In genomic region chr5:180352116-180352975, GRCh38 we compare ENCODE assay signal across 8 cellular contexts. TPM values are rescaled to one million over a fixed set of nuclear protein-coding genes. Genes with fewer than 3 reads are reported as not detected.
DNase-seq lines count a peak whose midpoint lies in the region; ATAC-seq and TF ChIP-seq lines count a peak whose summit lies in the region.

No MANE protein-coding gene starts in this region.

- in situ Hi-C loops in HAP-1 (cut with MboI; ENCODE audit: low sequenced_read_pairs): no loop called here

- TF ChIP-seq CTCF in WTC11 (IDR thresholded peaks at IDR 0.05) (no peak), cardiac muscle cell (IDR thresholded peaks at IDR 0.05; ENCODE audit: low read depth, low read length) (peak; percentile 16), RWPE1 (conservative IDR thresholded peaks at IDR 0.05; ENCODE audit: low read depth) (no peak)

- 0 out of 2 replicates have a peak overlapping the region, but pooled peaks have one; percentile 32 for H3K27ac Mint-ChIP-seq in WTC11

- no peaks in the 10 kb centered on the region for H3K9me3 ChIP-seq in HAP-1
- H3K9me3 ChIP-seq in cardiac muscle cell (ENCODE audit: low read depth): no peaks in the 10 kb centered on the region

- ATAC-seq in WTC11: no peak
- no peak for ATAC-seq in GM18868 (IDR thresholded peaks at IDR 0.05; ENCODE audit: unreplicated experiment)

- peak overlapping the region; percentile 89 for H3K4me3 Mint-ChIP-seq in WTC11

- H3K27me3 ChIP-seq in HAP-1 (ENCODE audit: low read depth) (no peaks in the 10 kb centered on the region), cardiac muscle cell (peaks cover 10% of the 10 kb centered on the region)

- peaks cover 51% of the 10 kb centered on the region for H3K4me1 Mint-ChIP-seq in WTC11

- peaks cover 25% of the 10 kb centered on the region for H3K27me3 Mint-ChIP-seq in WTC11 (ENCODE audit: low read depth)

- H3K9me3 Mint-ChIP-seq in WTC11: no peaks in the 10 kb centered on the region

- POLR2A ChIA-PET in WTC11 (lab: Charles Lee): interaction anchor here (0.7 to 2.0 kb wide), 3 partner anchors 10 to 133 kb away, joined by 4 to 8 read pairs (median 6); no protein-coding TSS in a partner anchor
- POLR2A ChIA-PET in RWPE1 (lab: Yijun Ruan, JAX; ENCODE audit: low non-redundant PET): no interaction called here

- CTCF ChIA-PET in WTC11 (lab: Charles Lee): interaction anchor here (0.6 to 2.9 kb wide), 8 partner anchors 9 to 88 kb away, joined by 3 to 18 read pairs (median 5); no protein-coding TSS in a partner anchor
- CTCF ChIA-PET in RWPE1 (lab: Yijun Ruan, JAX): interaction anchor here (0.7 to 1.2 kb wide), 2 partner anchors 118 to 144 kb away, joined by 3 read pairs; partner anchors contain the start of gene RASGEF1C

- peak overlapping the region; percentile 62 for H3K27ac ChIP-seq in cardiac muscle cell
- no peak overlapping the region for H3K27ac ChIP-seq in RWPE1

- H3K4me1 ChIP-seq in HAP-1: peaks cover 6% of the 10 kb centered on the region; the same call in 1 of the 2 replicates
- peaks cover 30% of the 10 kb centered on the region for H3K4me1 ChIP-seq in cardiac muscle cell (ENCODE audit: low read depth)

- peak; percentile 7 to 49 for DNase-seq in HAP-1 (ENCODE audit: low spot score in 2 of 2)
- DNase-seq in WTC11 (ENCODE audit: low spot score): no peak
- peak; percentile 46 to 53 for DNase-seq in cardiac muscle cell (ENCODE audit: low read depth in 1 of 2, low spot score in 1 of 2)
- peak; percentile 7 for DNase-seq in renal cortical epithelial cell (ENCODE audit: low read depth)
- DNase-seq in NCI-H82 treated with DMSO at 0.1 percent for 48 hours (lab: John Stamatoyannopoulos, UW; ENCODE audit: unreplicated experiment): no peak
- DNase-seq in RWPE1 (ENCODE audit: low spot score): no peak
- DNase-seq in NCI-H1417 treated with DMSO at 0.1 percent for 48 hours (lab: John Stamatoyannopoulos, UW): no peak

- H3K4me3 ChIP-seq in HAP-1 (peak overlapping the region; percentile 66), cardiac muscle cell (peak overlapping the region; percentile 89)

- H3K36me3 ChIP-seq in HAP-1 (replicated peaks): no peaks in the 10 kb centered on the region
- H3K36me3 ChIP-seq in cardiac muscle cell: no peaks in the 10 kb centered on the region

- peaks cover 27% of the 10 kb centered on the region for H3K36me3 Mint-ChIP-seq in WTC11

TF ChIP-seq in WTC11, 78 proteins besides CTCF, POLR2A, EP300 and RAD21 (continues in another document):
- TF ChIP-seq TEAD1 (CRISPR knock-in tag; IDR thresholded peaks at IDR 0.05) (peak; percentile 41; the same call in 1 of the 2 replicates), E2F4 (CRISPR knock-in tag; IDR thresholded peaks at IDR 0.05; ENCODE audit: borderline replicate concordance, low read depth) (no peak), NFE2L1 (CRISPR knock-in tag; IDR thresholded peaks at IDR 0.05) (no peak), JUN (CRISPR knock-in tag; IDR thresholded peaks at IDR 0.05) (0 out of 2 replicates have a peak, but pooled peaks have one; percentile 31), USF1 (CRISPR knock-in tag; IDR thresholded peaks at IDR 0.05) (no peak), HMGXB4 (CRISPR knock-in tag; IDR thresholded peaks at IDR 0.05) (peak; percentile 63), ZNF219 (CRISPR knock-in tag; IDR thresholded peaks at IDR 0.05; ENCODE audit: borderline replicate concordance) (0 out of 2 replicates have a peak, but pooled peaks have one; percentile 54), SP1 (CRISPR knock-in tag; conservative IDR thresholded peaks at IDR 0.05) (no peak), TEAD4 (CRISPR knock-in tag; IDR thresholded peaks at IDR 0.05) (no peak), TCF7 (CRISPR knock-in tag; IDR thresholded peaks at IDR 0.05; ENCODE audit: low read depth) (no peak), SMAD3 (CRISPR knock-in tag; IDR thresholded peaks at IDR 0.05; ENCODE audit: borderline replicate concordance) (no peak), ATF1 (CRISPR knock-in tag; IDR thresholded peaks at IDR 0.05) (no peak), ETV6 (CRISPR knock-in tag; IDR thresholded peaks at IDR 0.05) (no peak), ZNF532 (CRISPR knock-in tag; IDR thresholded peaks at IDR 0.05; ENCODE audit: borderline replicate concordance) (no peak), ATF6 (CRISPR knock-in tag; IDR thresholded peaks at IDR 0.05) (no peak), ZNF121 (CRISPR knock-in tag; IDR thresholded peaks at IDR 0.05) (no peak), NR1H2 (CRISPR knock-in tag; IDR thresholded peaks at IDR 0.05) (no peak), SOX15 (CRISPR knock-in tag; IDR thresholded peaks at IDR 0.05) (no peak)

RNA-seq across cellular contexts. Expression of gene GFPT2, which starts 0.8 kb away (rescaled TPM):
- total RNA-seq in WTC11 (2021) (124 to 138 TPM (median 136 TPM) in 3 replicates), cardiac muscle cell (36.0 and 37.7 TPM in 2 replicates), renal cortical epithelial cell (2.6 and 10.2 TPM in 2 replicates)
- polyA plus RNA-seq in cardiac muscle cell: 39.8 and 64.5 TPM in 2 replicates

Comparison
In these comparisons a context has a peak if more than half of its experiments do, and no peak if none do; other contexts are left out.
1. DNase-seq: peak in HAP-1 (2 of 2), cardiac muscle cell (2 of 2) and renal cortical epithelial cell (single experiment); none in WTC11 (single experiment), NCI-H82 treated with DMSO at 0.1 percent for 48 hours (single experiment), RWPE1 (single experiment) and NCI-H1417 treated with DMSO at 0.1 percent for 48 hours (single experiment).